Comparison of ENCODE assay signal across 9 cellular contexts in genomic region chr15:83208357-83208661, GRCh38. TPM values are rescaled to one million over a fixed set of nuclear protein-coding genes. Genes with fewer than 3 reads are reported as not detected.
A peak's percentile ranks its signal among the peaks of the same experiment; 100 is the strongest.
DNase-seq lines count a peak whose midpoint lies in the region; ATAC-seq and TF ChIP-seq lines count a peak whose summit lies in the region.
"Had no signal": no experiment of that assay in that cellular context is flagged by ENCODE, and none has a peak within 500 bp of the region (broad histone marks: within the 10 kb centered on the region; RNA-seq: fewer than 3 reads in every experiment).

No MANE protein-coding gene starts in this region.

- peak; percentile 31 for DNase-seq in EL
- DNase-seq in NCI-H526 treated with DMSO at 0.1 percent for 48 hours (lab: John Stamatoyannopoulos, UW) = peak; percentile 48
- DNase-seq in psoas muscle = no peak
- DNase-seq in D341Med (ENCODE audit: low spot score) = no peak
- DNase-seq in mesenteric fat pad (ENCODE audit: low spot score) = no peak
- DNase-seq in endothelial cell (ENCODE audit: low spot score) = no peak

- TF ChIP-seq CTCF in psoas muscle (IDR thresholded peaks at IDR 0.05) = no peak
- no peak for TF ChIP-seq CTCF in endothelial cell (IDR thresholded peaks at IDR 0.05; ENCODE audit: unreplicated experiment)

- H3K4me1 Mint-ChIP-seq in endothelial cell (ENCODE audit: unreplicated experiment) = peaks cover 22% of the 10 kb centered on the region

- H3K4me3 ChIP-seq in esophagus (ENCODE audit: low read depth in 1 of 2, low read length in 2 of 2) = peak overlapping the region; percentile 67 to 68
- H3K4me3 ChIP-seq in psoas muscle = peak overlapping the region; percentile 77

- no peak overlapping the region for H3K4me3 Mint-ChIP-seq in endothelial cell (ENCODE audit: unreplicated experiment)
- H3K4me3 Mint-ChIP-seq: stimulated activated naive CD8-positive, alpha-beta T cell treated with anti-CD3 and anti-CD28 coated beads, Interleukin-15, Interleukin-2, amounts not matched to agents 100 ng/mL and 50 ng/mL, for 24 hours had no signal

- intact Hi-C loops in psoas muscle (cut with DNase I) = loop anchor here in 1 of 2 donors (5.0 kb wide), 1 partner anchor 196 kb away; the partner anchor contains the start of gene C15orf40

- 12% methylated on average over 12 of the region's 12 CpGs for WGBS in esophagus, 2 donors
- WGBS in psoas muscle, 3 donors = 10 to 14% (median 11%) methylated on average over 12 of the region's 12 CpGs

- no peak overlapping the region for H3K27ac Mint-ChIP-seq in endothelial cell (ENCODE audit: unreplicated experiment)
- H3K27ac Mint-ChIP-seq: stimulated activated naive CD8-positive, alpha-beta T cell treated with anti-CD3 and anti-CD28 coated beads, Interleukin-15, Interleukin-2, amounts not matched to agents 100 ng/mL and 50 ng/mL, for 24 hours had no signal

- H3K27ac ChIP-seq in esophagus (ENCODE audit: low read depth in 2 of 2, low read length in 1 of 2) = peak overlapping the region in 1 of 2 donors; percentile 60
- peak overlapping the region; percentile 30 for H3K27ac ChIP-seq in psoas muscle

- ATAC-seq in psoas muscle (no peak), GM19023 (IDR thresholded peaks at IDR 0.05; ENCODE audit: unreplicated experiment) (no peak)

- no peaks in the 10 kb centered on the region for H3K9me3 Mint-ChIP-seq in endothelial cell (ENCODE audit: unreplicated experiment)
- H3K9me3 Mint-ChIP-seq: stimulated activated naive CD8-positive, alpha-beta T cell treated with anti-CD3 and anti-CD28 coated beads, Interleukin-15, Interleukin-2, amounts not matched to agents 100 ng/mL and 50 ng/mL, for 24 hours had no signal

- H3K36me3 Mint-ChIP-seq in endothelial cell (ENCODE audit: low read depth, unreplicated experiment) = peaks cover 5% of the 10 kb centered on the region

- H3K9me3 ChIP-seq in esophagus (ENCODE audit: control insufficient read depth in 2 of 2, insufficient read depth in 1 of 2, low read depth in 1 of 2, low read length in 1 of 2) (no peaks in the 10 kb centered on the region), psoas muscle (no peaks in the 10 kb centered on the region)

- H3K36me3 ChIP-seq in esophagus (ENCODE audit: control insufficient read depth in 2 of 2, insufficient read depth in 2 of 2, low read length in 1 of 2) (no peaks in the 10 kb centered on the region), psoas muscle (ENCODE audit: insufficient read depth in 1 of 2, low read depth in 1 of 2) (no peaks in the 10 kb centered on the region)

- H3K27me3 ChIP-seq in esophagus (ENCODE audit: control insufficient read depth in 1 of 2, insufficient read depth in 2 of 2, low read length in 2 of 2) (no peaks in the 10 kb centered on the region), psoas muscle (ENCODE audit: insufficient read depth in 3 of 3, low read length in 2 of 3) (peaks cover 0 to 48% (median 9%) of the 10 kb centered on the region in 3 donors)

- peaks cover 4% of the 10 kb centered on the region for H3K27me3 Mint-ChIP-seq in endothelial cell (ENCODE audit: unreplicated experiment)

- peaks cover 2 to 3% of the 10 kb centered on the region in 2 donors for H3K4me1 ChIP-seq in esophagus (ENCODE audit: control insufficient read depth in 2 of 2, insufficient read depth in 2 of 2, low read length in 1 of 2)
- peaks cover 7% of the 10 kb centered on the region for H3K4me1 ChIP-seq in psoas muscle

RNA-seq across cellular contexts. Expression of gene HDGFL3, which starts 0.7 kb away (rescaled TPM):
- polyA plus RNA-seq in esophagus (1 to 10 TPM; 3.4 to 6.3 TPM), psoas muscle (1 to 10 TPM; 2.6 to 4.2 (median 3.0) TPM)
- total RNA-seq in psoas muscle (10 to 100 TPM in 1 of 4 donors, 1 to 10 TPM in 3; 4.8 to 10.4 (median 7.9) TPM), mesenteric fat pad (31.2 TPM), endothelial cell (ENCODE audit: unreplicated experiment) (91.2 TPM)

Comparison
In these comparisons a context has a peak if more than half of its experiments do, and no peak if none do; other contexts are left out.
1. DNase-seq: peak in EL (single experiment) and NCI-H526 treated with DMSO at 0.1 percent for 48 hours (single experiment); none in psoas muscle (0 of 2), D341Med (single experiment), mesenteric fat pad (single experiment) and endothelial cell (single experiment).